In genomic region chr3:29585368-29585767, GRCh38 we compare ENCODE assay signal across 25 cellular contexts.
"Had no signal": no experiment of that assay in that cellular context is flagged by ENCODE, and none has a peak within 500 bp of the region (broad histone marks: within the 10 kb centered on the region; RNA-seq: fewer than 3 reads in every experiment).

No MANE protein-coding gene starts in this region.

- ATAC-seq: effector memory CD8-positive, alpha-beta T cell; esophagus mucosa; gastrocnemius medialis; left lobe of liver; mucosa of descending colon; natural killer cell treated with Interleukin-12 subunit alpha and Interleukin-12 subunit beta and Interleukin-15 and Interleukin-18, amount 100 ng/mL, for 72 hours; pancreas; right lobe of liver; stimulated activated naive B cell treated with anti-CD40 and anti-IgM and Interleukin-4, amounts not matched to agents 10 μg/mL and 1 μg/mL and 100 μg/mL, for 72 hours had no signal

- H3K4me1 ChIP-seq: right lobe of liver had no signal

- H3K27me3 ChIP-seq: gastrocnemius medialis, neutrophil, pancreas, right lobe of liver, tibial nerve, upper lobe of left lung had no signal

- DNase-seq: cortex of kidney; effector memory CD8-positive, alpha-beta T cell; foreskin fibroblast; gastrocnemius medialis; head of caudate nucleus; mesenchymal stem cell; mucosa of descending colon; naive B cell; pancreas; right lobe of liver; small intestine; stimulated activated CD4-positive, alpha-beta T cell treated with anti-CD3 and anti-CD28 coated beads, Interleukin-15, amount 100 ng/mL, for 24 hours; stimulated activated CD4-positive, alpha-beta T cell treated with anti-CD3 and anti-CD28 coated beads, Interleukin-2, amount 100 ng/mL, for 48 hours; stimulated activated naive B cell treated with anti-CD40 and anti-IgM and Interleukin-4, amounts not matched to agents 10 μg/mL and 1 μg/mL and 100 μg/mL, for 72 hours; upper lobe of left lung had no signal

- H3K4me3 Mint-ChIP-seq: effector memory CD8-positive, alpha-beta T cell; mesothelial cell of epicardium; naive B cell; natural killer cell treated with Interleukin-12 subunit alpha and Interleukin-12 subunit beta and Interleukin-15 and Interleukin-18, amount 100 ng/mL, for 72 hours; neural crest cell; stimulated activated naive B cell treated with anti-CD40 and anti-IgM and Interleukin-4, amounts not matched to agents 10 μg/mL and 1 μg/mL and 100 μg/mL, for 72 hours; stimulated activated naive CD8-positive, alpha-beta T cell treated with anti-CD3 and anti-CD28 coated beads, Interleukin-15, Interleukin-2, amounts not matched to agents 100 ng/mL and 50 ng/mL, for 24 hours had no signal

- H3K4me3 ChIP-seq: gastrocnemius medialis, lung, mucosa of descending colon, pancreas, right lobe of liver, thoracic aorta, tibial nerve, upper lobe of left lung had no signal

- H3K9me3 Mint-ChIP-seq: mesothelial cell of epicardium; stimulated activated naive CD8-positive, alpha-beta T cell treated with anti-CD3 and anti-CD28 coated beads, Interleukin-15, Interleukin-2, amounts not matched to agents 100 ng/mL and 50 ng/mL, for 24 hours had no signal

- H3K27me3 Mint-ChIP-seq: effector memory CD8-positive, alpha-beta T cell; natural killer cell treated with Interleukin-12 subunit alpha and Interleukin-12 subunit beta and Interleukin-15 and Interleukin-18, amount 100 ng/mL, for 72 hours; stimulated activated naive B cell treated with anti-CD40 and anti-IgM and Interleukin-4, amounts not matched to agents 10 μg/mL and 1 μg/mL and 100 μg/mL, for 72 hours; stimulated activated naive CD8-positive, alpha-beta T cell treated with anti-CD3 and anti-CD28 coated beads, Interleukin-15, Interleukin-2, amounts not matched to agents 100 ng/mL and 50 ng/mL, for 24 hours had no signal

- H3K27ac Mint-ChIP-seq: effector memory CD8-positive, alpha-beta T cell; mesothelial cell of epicardium; naive B cell; natural killer cell treated with Interleukin-12 subunit alpha and Interleukin-12 subunit beta and Interleukin-15 and Interleukin-18, amount 100 ng/mL, for 72 hours; stimulated activated naive B cell treated with anti-CD40 and anti-IgM and Interleukin-4, amounts not matched to agents 10 μg/mL and 1 μg/mL and 100 μg/mL, for 72 hours; stimulated activated naive CD8-positive, alpha-beta T cell treated with anti-CD3 and anti-CD28 coated beads, Interleukin-15, Interleukin-2, amounts not matched to agents 100 ng/mL and 50 ng/mL, for 24 hours had no signal

- H3K36me3 Mint-ChIP-seq: mesothelial cell of epicardium; naive B cell; natural killer cell treated with Interleukin-12 subunit alpha and Interleukin-12 subunit beta and Interleukin-15 and Interleukin-18, amount 100 ng/mL, for 72 hours; stimulated activated naive B cell treated with anti-CD40 and anti-IgM and Interleukin-4, amounts not matched to agents 10 μg/mL and 1 μg/mL and 100 μg/mL, for 72 hours had no signal

- H3K27ac ChIP-seq: gastrocnemius medialis, neutrophil, pancreas, right lobe of liver, thoracic aorta, tibial nerve, upper lobe of left lung had no signal

- H3K4me1 Mint-ChIP-seq: naive B cell; stimulated activated naive B cell treated with anti-CD40 and anti-IgM and Interleukin-4, amounts not matched to agents 10 μg/mL and 1 μg/mL and 100 μg/mL, for 72 hours had no signal

- H3K9me3 ChIP-seq: gastrocnemius medialis, mucosa of descending colon, neutrophil, pancreas, right lobe of liver, thoracic aorta, tibial nerve, upper lobe of left lung had no signal

- H3K36me3 ChIP-seq: gastrocnemius medialis, neutrophil, pancreas, right lobe of liver, thoracic aorta, tibial nerve, upper lobe of left lung had no signal
